In genomic region chr7:21999896-22000295, GRCh38 we compare ENCODE assay signal across 32 cellular contexts. TPM values are rescaled to one million over a fixed set of nuclear protein-coding genes. Genes with fewer than 3 reads are reported as not detected.
DNase-seq lines count a peak whose midpoint lies in the region; ATAC-seq, FAIRE-seq and TF ChIP-seq lines count a peak whose summit lies in the region.
"Had no signal": no experiment of that assay in that cellular context is flagged by ENCODE, and none has a peak within 500 bp of the region (broad histone marks: within the 10 kb centered on the region; RNA-seq: fewer than 3 reads in every experiment).

No MANE protein-coding gene starts in this region.

- H3F3A ChIP-seq in SK-N-SH (replicated peaks; ENCODE audit: insufficient read depth) (no peaks in the 10 kb centered on the region), GM23338 (replicated peaks; ENCODE audit: low read depth) (no peaks in the 10 kb centered on the region)

- H3K4me3 ChIP-seq in SK-N-SH (ENCODE audit: low read depth in 2 of 2, low read length in 1 of 2): no peak overlapping the region
- no peak overlapping the region for H3K4me3 ChIP-seq in bronchial epithelial cell (ENCODE audit: low read depth, low read length)
- H3K4me3 ChIP-seq in GM23338: no peak overlapping the region
- H3K4me3 ChIP-seq: ascending aorta, gastrocnemius medialis, hepatocyte, ovary, smooth muscle cell, upper lobe of right lung had no signal

- H2AFZ ChIP-seq in SK-N-SH (ENCODE audit: low read depth) (0 out of 2 replicates have a peak overlapping the region, but pooled peaks have one; percentile 44), GM23338 (no peak overlapping the region)
- H2AFZ ChIP-seq: hepatocyte had no signal

- H3K4me2 ChIP-seq in SK-N-SH (no peak overlapping the region), GM23338 (no peak overlapping the region)
- H3K4me2 ChIP-seq: hepatocyte, smooth muscle cell had no signal

- ATAC-seq in SK-N-SH treated with all-trans-retinoic acid at 6 μM for 48 hours (no peak; the same call in 2 of the 3 replicates), GM18909 (IDR thresholded peaks at IDR 0.05; ENCODE audit: poor library complexity, unreplicated experiment) (no peak), GM23338 (no peak)
- ATAC-seq: activated naive CD4-positive, alpha-beta T cell treated with anti-CD3 and anti-CD28 coated beads, Interleukin-2, amount 50 U/mL, for 72 hours; activated T-helper 17 cell treated with anti-CD3 and anti-CD28 coated beads, Interleukin-2, amount 50 U/mL, for 72 hours; gastrocnemius medialis; stimulated activated effector memory CD8-positive, alpha-beta T cell treated with anti-CD3 and anti-CD28 coated beads, Interleukin-12 subunit alpha, Interleukin-12 subunit beta, amount 100 ng/mL, for 72 hours; upper lobe of right lung had no signal

- no peaks in the 10 kb centered on the region for H3K36me3 ChIP-seq in SK-N-SH (replicated peaks in 1 of 2; ENCODE audit: control insufficient read depth in 1 of 2, insufficient read depth in 2 of 2, low read length in 1 of 2)
- no peaks in the 10 kb centered on the region for H3K36me3 ChIP-seq in bronchial epithelial cell (ENCODE audit: control insufficient read depth, insufficient read depth, low read length)
- no peaks in the 10 kb centered on the region for H3K36me3 ChIP-seq in GM23338 (ENCODE audit: insufficient read depth)
- H3K36me3 ChIP-seq: ascending aorta, gastrocnemius medialis, ovary, upper lobe of right lung had no signal

- no peak overlapping the region for H3K27ac Mint-ChIP-seq in nephron progenitor cell
- H3K27ac Mint-ChIP-seq in GM23338: no peak overlapping the region
- H3K27ac Mint-ChIP-seq: activated CD4-positive, alpha-beta memory T cell treated with anti-CD3 and anti-CD28 coated beads for 36 hours; activated naive CD4-positive, alpha-beta T cell treated with anti-CD3 and anti-CD28 coated beads, Interleukin-2, amount 50 U/mL, for 72 hours; activated T-helper 17 cell treated with anti-CD3 and anti-CD28 coated beads, Interleukin-2, amount 50 U/mL, for 72 hours; CD8-positive, alpha-beta memory T cell; nephron; stimulated activated effector memory CD8-positive, alpha-beta T cell treated with anti-CD3 and anti-CD28 coated beads, Interleukin-12 subunit alpha, Interleukin-12 subunit beta, amount 100 ng/mL, for 72 hours had no signal

- no peaks in the 10 kb centered on the region for H3K79me2 ChIP-seq in SK-N-SH (ENCODE audit: insufficient read depth)
- no peaks in the 10 kb centered on the region for H3K79me2 ChIP-seq in GM23338 (replicated peaks; ENCODE audit: insufficient read depth)
- H3K79me2 ChIP-seq: hepatocyte had no signal

- TF ChIP-seq CTCF in SK-N-SH (IDR thresholded peaks at IDR 0.05) (no peak), bronchial epithelial cell (IDR thresholded peaks at IDR 0.05; ENCODE audit: insufficient read depth, low read length, severe bottlenecking) (no peak), nephron progenitor cell (IDR thresholded peaks at IDR 0.05) (no peak), GM23338 (conservative IDR thresholded peaks at IDR 0.05; ENCODE audit: low read depth in 2 of 2) (no peak)

- H3K9me3 Mint-ChIP-seq in nephron progenitor cell: no peaks in the 10 kb centered on the region
- no peaks in the 10 kb centered on the region; the same call in 2 of the 3 replicates for H3K9me3 Mint-ChIP-seq in GM23338
- H3K9me3 Mint-ChIP-seq: activated CD4-positive, alpha-beta memory T cell treated with anti-CD3 and anti-CD28 coated beads for 36 hours; activated naive CD4-positive, alpha-beta T cell treated with anti-CD3 and anti-CD28 coated beads, Interleukin-2, amount 50 U/mL, for 72 hours; activated T-helper 17 cell treated with anti-CD3 and anti-CD28 coated beads, Interleukin-2, amount 50 U/mL, for 72 hours; CD8-positive, alpha-beta memory T cell; stimulated activated effector memory CD8-positive, alpha-beta T cell treated with anti-CD3 and anti-CD28 coated beads, Interleukin-12 subunit alpha, Interleukin-12 subunit beta, amount 100 ng/mL, for 72 hours had no signal

- 54% methylated on average over 6 of the region's 6 CpGs for WGBS in SK-N-SH (ENCODE audit: low lambda C conversion rate)

- H3K4me3 Mint-ChIP-seq in nephron progenitor cell (no peak overlapping the region), GM23338 (no peak overlapping the region)
- H3K4me3 Mint-ChIP-seq: activated CD4-positive, alpha-beta memory T cell treated with anti-CD3 and anti-CD28 coated beads for 36 hours; activated T-helper 17 cell treated with anti-CD3 and anti-CD28 coated beads, Interleukin-2, amount 50 U/mL, for 72 hours; CD8-positive, alpha-beta memory T cell; nephron; stimulated activated effector memory CD8-positive, alpha-beta T cell treated with anti-CD3 and anti-CD28 coated beads, Interleukin-12 subunit alpha, Interleukin-12 subunit beta, amount 100 ng/mL, for 72 hours had no signal

- H3K27me3 ChIP-seq in SK-N-SH (ENCODE audit: insufficient read depth) (peaks cover 13% of the 10 kb centered on the region), bronchial epithelial cell (ENCODE audit: control insufficient read depth, insufficient read depth, low read length) (no peaks in the 10 kb centered on the region), GM23338 (ENCODE audit: insufficient read depth) (no peaks in the 10 kb centered on the region)
- H3K27me3 ChIP-seq: ascending aorta, gastrocnemius medialis, ovary, upper lobe of right lung had no signal

- H3K27me3 Mint-ChIP-seq in nephron progenitor cell (ENCODE audit: low read depth, poor library complexity): peaks cover 6% of the 10 kb centered on the region
- peaks cover 3% of the 10 kb centered on the region for H3K27me3 Mint-ChIP-seq in GM23338 (ENCODE audit: insufficient read depth, low read depth, poor library complexity)
- H3K27me3 Mint-ChIP-seq: activated CD4-positive, alpha-beta memory T cell treated with anti-CD3 and anti-CD28 coated beads for 36 hours had no signal

- no peak for TF ChIP-seq EP300 in SK-N-SH (IDR thresholded peaks at IDR 0.05; ENCODE audit: borderline replicate concordance in 1 of 2, low read depth in 1 of 2, low read length in 1 of 2)

- H3K9ac ChIP-seq in SK-N-SH: no peak overlapping the region

- POLR2A ChIA-PET in SK-N-SH (lab: Yijun Ruan, JAX): no interaction called here

- DNase-seq in SK-N-SH (no peak), NCI-H226 (peak; percentile 10), bronchial epithelial cell (ENCODE audit: low read depth) (peak; percentile 71), stromal cell of bone marrow (ENCODE audit: low read depth) (peak; percentile 9), nephron progenitor cell (no peak), GM23338 (ENCODE audit: low spot score) (no peak)
- DNase-seq: 8988T; activated CD4-positive, alpha-beta memory T cell treated with anti-CD3 and anti-CD28 coated beads for 36 hours; activated CD4-positive, CD25-positive, alpha-beta regulatory T cell; activated CD8-positive, alpha-beta memory T cell treated with anti-CD3 and anti-CD28 coated beads, Interleukin-2, amount 50 U/mL, for 48 hours; CD8-positive, alpha-beta memory T cell; cerebellar nuclear complex; gastrocnemius medialis; GF-D8; H7; MM.1S; NCI-H2171; NCI-H524 treated with DMSO at 0.1 percent for 48 hours; ovary; RPMI8226; stimulated activated CD4-positive, alpha-beta T cell treated with anti-CD3 and anti-CD28 coated beads, Interleukin-2, amount 100 ng/mL, for 24 hours; upper lobe of right lung had no signal

- no peaks in the 10 kb centered on the region for H3K4me1 ChIP-seq in SK-N-SH (ENCODE audit: control insufficient read depth in 1 of 2, insufficient read depth in 2 of 2, low read depth in 1 of 2, low read length in 1 of 2)
- no peaks in the 10 kb centered on the region for H3K4me1 ChIP-seq in GM23338 (ENCODE audit: insufficient read depth)
- H3K4me1 ChIP-seq: ascending aorta, gastrocnemius medialis, upper lobe of right lung had no signal

- H3K36me3 Mint-ChIP-seq in nephron progenitor cell (ENCODE audit: low read depth): no peaks in the 10 kb centered on the region
- no peaks in the 10 kb centered on the region for H3K36me3 Mint-ChIP-seq in GM23338 (ENCODE audit: low read depth)
- H3K36me3 Mint-ChIP-seq: activated CD4-positive, alpha-beta memory T cell treated with anti-CD3 and anti-CD28 coated beads for 36 hours; activated naive CD4-positive, alpha-beta T cell treated with anti-CD3 and anti-CD28 coated beads, Interleukin-2, amount 50 U/mL, for 72 hours; CD8-positive, alpha-beta memory T cell; stimulated activated effector memory CD8-positive, alpha-beta T cell treated with anti-CD3 and anti-CD28 coated beads, Interleukin-12 subunit alpha, Interleukin-12 subunit beta, amount 100 ng/mL, for 72 hours had no signal

- H4K20me1 ChIP-seq in SK-N-SH (ENCODE audit: insufficient read depth) (no peaks in the 10 kb centered on the region), GM23338 (replicated peaks; ENCODE audit: insufficient read depth) (no peaks in the 10 kb centered on the region)

- H3K9me2 ChIP-seq in SK-N-SH (no peaks in the 10 kb centered on the region), GM23338 (ENCODE audit: insufficient read depth) (no peaks in the 10 kb centered on the region)

- FAIRE-seq in bronchial epithelial cell (lab: Jason Lieb, UNC): no peak
- FAIRE-seq: GM18507 had no signal

- peaks cover 5% of the 10 kb centered on the region for H3K4me1 Mint-ChIP-seq in nephron progenitor cell
- H3K4me1 Mint-ChIP-seq in GM23338: peaks cover 7% of the 10 kb centered on the region; the same call in 2 of the 3 replicates
- H3K4me1 Mint-ChIP-seq: activated T-helper 17 cell treated with anti-CD3 and anti-CD28 coated beads, Interleukin-2, amount 50 U/mL, for 72 hours; stimulated activated effector memory CD8-positive, alpha-beta T cell treated with anti-CD3 and anti-CD28 coated beads, Interleukin-12 subunit alpha, Interleukin-12 subunit beta, amount 100 ng/mL, for 72 hours had no signal

- H3K27ac ChIP-seq in SK-N-SH (ENCODE audit: low read depth in 2 of 2, low read length in 1 of 2) (no peak overlapping the region), GM23338 (ENCODE audit: low read depth) (no peak overlapping the region)
- H3K27ac ChIP-seq: ascending aorta, gastrocnemius medialis, hepatocyte, ovary, upper lobe of right lung had no signal

- H3K9me3 ChIP-seq in SK-N-SH: no peaks in the 10 kb centered on the region
- H3K9me3 ChIP-seq: ascending aorta, gastrocnemius medialis, ovary, upper lobe of right lung had no signal

- no peak for TF ChIP-seq RAD21 in SK-N-SH (IDR thresholded peaks at IDR 0.05; ENCODE audit: low read length)

- CTCF ChIA-PET in SK-N-SH (lab: Yijun Ruan, JAX): interaction anchor here (3.0 kb wide), 1 partner anchor 744 kb away, joined by 21 read pairs; no protein-coding TSS in a partner anchor

TF ChIP-seq in SK-N-SH, 30 proteins besides CTCF, POLR2A, EP300 and RAD21 (continues in another document):
- no peak for TF ChIP-seq MXI1 (IDR thresholded peaks at IDR 0.05; ENCODE audit: low read depth, low read length)

TF ChIP-seq in GM23338, 12 proteins besides CTCF, POLR2A, EP300 and RAD21 (continues in another document):
- TF ChIP-seq ZNF114 (CRISPR knock-in tag; IDR thresholded peaks at IDR 0.05) (no peak), EZH2 (IDR thresholded peaks at IDR 0.05; ENCODE audit: low read depth, unreplicated experiment) (no peak)

RNA-seq across cellular contexts. Expression of gene CDCA7L, which starts 54.2 kb away (rescaled TPM):
- polyA plus RNA-seq in SK-N-SH (2012; rRNA removed): 16.8 and 18.4 TPM in 2 replicates
- polyA plus RNA-seq in SK-N-SH (2012; cell fraction: cytosol; rRNA removed): 17.1 and 17.2 TPM in 2 replicates
- polyA plus RNA-seq in SK-N-SH (2012; cell fraction: nucleus; rRNA removed): 14.5 and 20.7 TPM in 2 replicates
- 11.5 and 40.3 TPM in 2 replicates for total RNA-seq in bronchial epithelial cell
- 174 and 202 TPM in 2 replicates for total RNA-seq in GM23338 (2014; rRNA removed; shearing (Covaris generic))
- 187 and 194 TPM in 2 replicates for polyA plus RNA-seq in GM23338 (2016; fragmentation: Nextera tagmentation; extraction: Ambion mirVana)

Comparison
In these comparisons a context has a peak if more than half of its experiments do, and no peak if none do; other contexts are left out.
1. DNase-seq: peak in NCI-H226 (single experiment), bronchial epithelial cell (single experiment) and stromal cell of bone marrow (single experiment); none in SK-N-SH (single experiment), nephron progenitor cell (single experiment) and GM23338 (single experiment).